Comparison of ENCODE assay signal across 13 cellular contexts in genomic region chr15:51735611-51736010, GRCh38. TPM values are rescaled to one million over a fixed set of nuclear protein-coding genes. Genes with fewer than 3 reads are reported as not detected.
A peak's percentile ranks its signal among the peaks of the same experiment; 100 is the strongest.
DNase-seq lines count a peak whose midpoint lies in the region; ATAC-seq and TF ChIP-seq lines count a peak whose summit lies in the region.
"Had no signal": no experiment of that assay in that cellular context is flagged by ENCODE, and none has a peak within 500 bp of the region (broad histone marks: within the 10 kb centered on the region; RNA-seq: fewer than 3 reads in every experiment).

No MANE protein-coding gene starts in this region.

- no peaks in the 10 kb centered on the region for H3K9me3 ChIP-seq in CD4-positive, alpha-beta T cell (ENCODE audit: control insufficient read depth, low read length)
- H3K9me3 ChIP-seq in mesenchymal stem cell (ENCODE audit: control insufficient read depth, low read length), result no peaks in the 10 kb centered on the region

- H2BK15ac ChIP-seq in mesenchymal stem cell (ENCODE audit: low read depth, poor library complexity, severe bottlenecking), result no peak overlapping the region

- ATAC-seq in CD4-positive, alpha-beta T cell (ENCODE audit: poor library complexity), result peak; percentile 22
- ATAC-seq in natural killer cell (peak; percentile 27 to 53 (median 39)), HG03095 (IDR thresholded peaks at IDR 0.05; ENCODE audit: unreplicated experiment) (no peak), HG02759 (IDR thresholded peaks at IDR 0.05; ENCODE audit: unreplicated experiment) (no peak)

- H4K91ac ChIP-seq in mesenchymal stem cell (ENCODE audit: low read length), result no peak overlapping the region

- no peak overlapping the region for H2BK5ac ChIP-seq in mesenchymal stem cell (ENCODE audit: low read depth, low read length, poor library complexity, severe bottlenecking)

- peak overlapping the region; percentile 92 for H3K4me3 Mint-ChIP-seq in CD4-positive, alpha-beta T cell
- peak overlapping the region; percentile 84 for H3K4me3 Mint-ChIP-seq in activated naive CD4-positive, alpha-beta T cell treated with anti-CD3 and anti-CD28 coated beads, Interleukin-2, amount 10 ng/mL, durations not matched to agents 7 days and 5 days
- H3K4me3 Mint-ChIP-seq in natural killer cell, result peak overlapping the region; percentile 91

- no peak overlapping the region for H3K14ac ChIP-seq in mesenchymal stem cell (ENCODE audit: low read length in 2 of 2)

- peak overlapping the region; percentile 93 for H3K27ac Mint-ChIP-seq in CD4-positive, alpha-beta T cell
- H3K27ac Mint-ChIP-seq in activated naive CD4-positive, alpha-beta T cell treated with anti-CD3 and anti-CD28 coated beads, Interleukin-2, amount 10 ng/mL, durations not matched to agents 7 days and 5 days, result peak overlapping the region; percentile 91
- peak overlapping the region; percentile 85 to 97 for H3K27ac Mint-ChIP-seq in natural killer cell

- H3K79me1 ChIP-seq in mesenchymal stem cell (replicated peaks; ENCODE audit: low read length, poor library complexity, severe bottlenecking), result no peaks in the 10 kb centered on the region

- intact Hi-C loops in CD4-positive, alpha-beta T cell (cut with DNase I, micrococcal nuclease), result loop anchor here (2.0 to 5.0 kb wide), 4 partner anchors 41 to 92 kb away; partner anchors contain the start of gene TMOD3 (in 1 of the 2)
- intact Hi-C loops in natural killer cell (cut with micrococcal nuclease), result loop anchor here (1.0 to 10.0 kb wide), 5 partner anchors 41 to 237 kb away; partner anchors contain the start of genes LEO1 and TMOD3

- H2AK5ac ChIP-seq in mesenchymal stem cell (ENCODE audit: low read length, severe bottlenecking), result no peak overlapping the region

- peaks cover 80% of the 10 kb centered on the region for H3K4me1 Mint-ChIP-seq in CD4-positive, alpha-beta T cell (ENCODE audit: low read depth)
- peaks cover 71% of the 10 kb centered on the region for H3K4me1 Mint-ChIP-seq in activated naive CD4-positive, alpha-beta T cell treated with anti-CD3 and anti-CD28 coated beads, Interleukin-2, amount 10 ng/mL, durations not matched to agents 7 days and 5 days
- peaks cover 65 to 66% of the 10 kb centered on the region in 2 donors for H3K4me1 Mint-ChIP-seq in natural killer cell

- peak overlapping the region; percentile 83 for H3K27ac ChIP-seq in CD4-positive, alpha-beta T cell (ENCODE audit: low read depth, low read length)
- no peak overlapping the region for H3K27ac ChIP-seq in mesenchymal stem cell (ENCODE audit: low read length, poor library complexity, severe bottlenecking)

- H2AFZ ChIP-seq in mesenchymal stem cell (ENCODE audit: low read depth, low read length), result no peak overlapping the region

- H3K27me3 ChIP-seq in CD4-positive, alpha-beta T cell (ENCODE audit: control insufficient read depth, insufficient read depth, low read length), result no peaks in the 10 kb centered on the region
- peaks cover 0 to 21% of the 10 kb centered on the region in 2 experiments for H3K27me3 ChIP-seq in mesenchymal stem cell (ENCODE audit: control insufficient read depth in 1 of 2, insufficient read depth in 1 of 2, low read length in 2 of 2)

- H2BK120ac ChIP-seq in mesenchymal stem cell (ENCODE audit: low read depth, low read length), result no peak overlapping the region

- H3K9ac ChIP-seq in mesenchymal stem cell (ENCODE audit: low read length), result no peak overlapping the region

- no peak overlapping the region for H3K18ac ChIP-seq in mesenchymal stem cell (ENCODE audit: low read depth in 1 of 2, low read length in 2 of 2)

- H3K4me3 ChIP-seq in Jurkat, Clone E6-1 (ENCODE audit: low read length), result no peak overlapping the region; the same call in 1 of the 2 replicates
- H3K4me3 ChIP-seq in mesenchymal stem cell (ENCODE audit: insufficient read depth in 1 of 2, low read depth in 1 of 2, low read length in 2 of 2), result no peak overlapping the region

- DNase-seq in CD4-positive, alpha-beta T cell, result peak in 5 of 10 experiments; percentile 8 to 29 (median 17)
- peak; percentile 71 for DNase-seq in Jurkat, Clone E6-1 (ENCODE audit: low read depth, low spot score)
- peak; percentile 32 for DNase-seq in activated naive CD4-positive, alpha-beta T cell treated with anti-CD3 and anti-CD28 coated beads, Interleukin-2, amount 10 ng/mL, durations not matched to agents 7 days and 5 days
- DNase-seq in natural killer cell, result no peak
- DNase-seq in NCI-H526 treated with DMSO at 0.1 percent for 48 hours (lab: John Stamatoyannopoulos, UW), result no peak
- no peak for DNase-seq in mesenchymal stem cell
- DNase-seq: mesendoderm had no signal

- H3K4me1 ChIP-seq in mesenchymal stem cell (ENCODE audit: control insufficient read depth, insufficient read depth, low read depth, low read length), result peaks cover 15% of the 10 kb centered on the region

- TF ChIP-seq CTCF in CD4-positive, alpha-beta T cell (IDR thresholded peaks at IDR 0.05), result no peak
- TF ChIP-seq CTCF in natural killer cell (IDR thresholded peaks at IDR 0.05), result no peak

- no peak overlapping the region for H3K23ac ChIP-seq in mesenchymal stem cell (ENCODE audit: low read length in 2 of 2)

- no peaks in the 10 kb centered on the region for H3K9me3 Mint-ChIP-seq in CD4-positive, alpha-beta T cell
- no peaks in the 10 kb centered on the region for H3K9me3 Mint-ChIP-seq in activated naive CD4-positive, alpha-beta T cell treated with anti-CD3 and anti-CD28 coated beads, Interleukin-2, amount 10 ng/mL, durations not matched to agents 7 days and 5 days
- H3K9me3 Mint-ChIP-seq in natural killer cell, result no peaks in the 10 kb centered on the region

- H3K36me3 Mint-ChIP-seq in CD4-positive, alpha-beta T cell (ENCODE audit: low read depth), result peaks cover 25% of the 10 kb centered on the region
- H3K36me3 Mint-ChIP-seq in activated naive CD4-positive, alpha-beta T cell treated with anti-CD3 and anti-CD28 coated beads, Interleukin-2, amount 10 ng/mL, durations not matched to agents 7 days and 5 days, result peaks cover 17% of the 10 kb centered on the region
- H3K36me3 Mint-ChIP-seq in natural killer cell, result no peaks in the 10 kb centered on the region

- H3K36me3 ChIP-seq in mesenchymal stem cell (ENCODE audit: control insufficient read depth in 1 of 2, insufficient read depth in 2 of 2, low read depth in 1 of 2, low read length in 2 of 2), result peaks cover 0 to 2% of the 10 kb centered on the region in 2 experiments

- H4K8ac ChIP-seq in mesenchymal stem cell (ENCODE audit: low read length), result no peak overlapping the region

- no peaks in the 10 kb centered on the region for H3K27me3 Mint-ChIP-seq in CD4-positive, alpha-beta T cell
- H3K27me3 Mint-ChIP-seq in activated naive CD4-positive, alpha-beta T cell treated with anti-CD3 and anti-CD28 coated beads, Interleukin-2, amount 10 ng/mL, durations not matched to agents 7 days and 5 days, result no peaks in the 10 kb centered on the region
- H3K27me3 Mint-ChIP-seq in natural killer cell (ENCODE audit: low read depth in 2 of 2), result no peaks in the 10 kb centered on the region

- no peak overlapping the region for H2BK12ac ChIP-seq in mesenchymal stem cell (ENCODE audit: low read length in 2 of 2)

- CTCF ChIA-PET in CD4-positive, alpha-beta T cell (lab: Charles Lee), result interaction anchor here (0.7 to 4.9 kb wide), 4 partner anchors 8 to 146 kb away, joined by 3 to 34 read pairs (median 15); no protein-coding TSS in a partner anchor
- CTCF ChIA-PET in activated naive CD4-positive, alpha-beta T cell treated with anti-CD3 and anti-CD28 coated beads, Interleukin-2, amount 10 ng/mL, durations not matched to agents 7 days and 5 days (lab: Charles Lee), result interaction anchor here (1.1 to 5.1 kb wide), 6 partner anchors 8 to 199 kb away, joined by 3 to 50 read pairs (median 4); no protein-coding TSS in a partner anchor

- 69% methylated on average over 2 of the region's 3 CpGs for WGBS in mesenchymal stem cell

- no peak overlapping the region for H3K4me2 ChIP-seq in mesenchymal stem cell (ENCODE audit: low read length, poor library complexity, severe bottlenecking)

- POLR2A ChIA-PET in CD4-positive, alpha-beta T cell (lab: Charles Lee), result interaction anchor here (1.3 to 4.4 kb wide), 2 partner anchors 17 to 29 kb away, joined by 4 to 45 read pairs; partner anchors contain the start of gene TMOD2

- no peak overlapping the region for H3K4ac ChIP-seq in mesenchymal stem cell (ENCODE audit: low read depth in 1 of 2, low read length in 2 of 2)

RNA-seq across cellular contexts. Expression of gene LYSMD2, which starts 1.8 kb away (rescaled TPM):
- 10 to 100 TPM; 17.4 TPM for total RNA-seq in CD4-positive, alpha-beta T cell
- 20.3 TPM for polyA plus RNA-seq in Jurkat, Clone E6-1 (2012; ENCODE audit: insufficient read depth, insufficient read length)
- 10 to 100 TPM in 1 of 3 donors, 1 to 10 TPM in 2; 8.1 to 13.6 (median 8.6) TPM for total RNA-seq in natural killer cell
- polyA plus RNA-seq in mesenchymal stem cell (2013, experiment 1 of 2), result 6.6 TPM
- polyA plus RNA-seq in mesenchymal stem cell (2013, experiment 2 of 2), result 8.1 TPM

RNA-seq across cellular contexts. Expression of gene TMOD2, which starts 15.8 kb away (rescaled TPM):
- 1 to 10 TPM; 5.6 to 6.9 TPM for total RNA-seq in CD4-positive, alpha-beta T cell
- polyA plus RNA-seq in Jurkat, Clone E6-1 (2012; ENCODE audit: insufficient read depth, insufficient read length), result 6.2 TPM
- 1 to 10 TPM; 1.6 to 4.7 (median 1.6) TPM for total RNA-seq in natural killer cell
- polyA plus RNA-seq in mesenchymal stem cell (2013, experiment 1 of 2), result 5.9 TPM
- polyA plus RNA-seq in mesenchymal stem cell (2013, experiment 2 of 2), result 5.9 TPM

RNA-seq across cellular contexts. Expression of gene SCG3, which starts 54.3 kb away (rescaled TPM):
- not detected for total RNA-seq in CD4-positive, alpha-beta T cell
- not detected for polyA plus RNA-seq in Jurkat, Clone E6-1 (2012; ENCODE audit: insufficient read depth, insufficient read length)
- not detected for total RNA-seq in natural killer cell
- polyA plus RNA-seq in mesenchymal stem cell (2013, experiment 1 of 2), result 0.01 TPM
- polyA plus RNA-seq in mesenchymal stem cell (2013, experiment 2 of 2), result 0.03 TPM
- total RNA-seq: fibroblast of villous mesenchyme; NCI-H460; subcutaneous adipose tissue; T-helper 2 cell treated with Interferon-gamma antibody and Interleukin-4, amounts not matched to agents 100 ng/mL and 5 ng/mL, for 36 hours had no signal

Comparison
In these comparisons a context has a peak if more than half of its experiments do, and no peak if none do; other contexts are left out.
1. ATAC-seq: peak in CD4-positive, alpha-beta T cell (single experiment) and natural killer cell (3 of 3); none in HG03095 (single experiment) and HG02759 (single experiment).
2. DNase-seq: peak in Jurkat, Clone E6-1 (single experiment) and activated naive CD4-positive, alpha-beta T cell treated with anti-CD3 and anti-CD28 coated beads, Interleukin-2, amount 10 ng/mL, durations not matched to agents 7 days and 5 days (single experiment); none in natural killer cell (single experiment), NCI-H526 treated with DMSO at 0.1 percent for 48 hours (single experiment) and mesenchymal stem cell (single experiment).
3. Peak in every context shown above with its lines, with median percentiles within 50 percentile points of each other: H3K27ac Mint-ChIP-seq and H3K4me3 Mint-ChIP-seq.